1 cellular context compared by ENCODE assay signal in genomic region chr7:35537067-35538023, GRCh38.
A peak's percentile ranks its signal among the peaks of the same experiment; 100 is the strongest.
TF ChIP-seq lines count a peak whose summit lies in the region.

No MANE protein-coding gene starts in this region.

TF ChIP-seq in HepG2, 621 proteins besides CTCF, POLR2A, EP300 and RAD21 (continued from another document and continues in another):
- TF ChIP-seq ERF (CRISPR knock-in tag; IDR thresholded peaks at IDR 0.05) (0 out of 2 replicates have a peak, but pooled peaks have one; percentile 32), ZNF616 (CRISPR knock-in tag; IDR thresholded peaks at IDR 0.05; ENCODE audit: low read depth) (no peak), ZBTB7A (CRISPR knock-in tag; IDR thresholded peaks at IDR 0.05) (no peak), NFE2L1 (CRISPR knock-in tag; IDR thresholded peaks at IDR 0.05; ENCODE audit: borderline replicate concordance) (no peak), ZFP36 (IDR thresholded peaks at IDR 0.05; ENCODE audit: borderline replicate concordance, low read depth, low read length, partially characterized antibody) (no peak), ZNF720 (CRISPR knock-in tag; IDR thresholded peaks at IDR 0.05) (no peak), ZBED4 (CRISPR knock-in tag; IDR thresholded peaks at IDR 0.05; ENCODE audit: borderline replicate concordance) (peak; percentile 61; the same call in 1 of the 2 replicates), MAFG (CRISPR knock-in tag; IDR thresholded peaks at IDR 0.05) (no peak), EED (CRISPR knock-in tag; IDR thresholded peaks at IDR 0.05) (no peak; the same call in 1 of the 2 replicates), MAX (IDR thresholded peaks at IDR 0.05) (peak; percentile 40; the same call in 1 of the 2 replicates), ZNF780A (CRISPR knock-in tag; IDR thresholded peaks at IDR 0.05) (no peak), MBD4 (IDR thresholded peaks at IDR 0.05; ENCODE audit: borderline replicate concordance, low read length) (no peak), ZNF567 (CRISPR knock-in tag; IDR thresholded peaks at IDR 0.05; ENCODE audit: borderline replicate concordance) (no peak), ZNF619 (CRISPR knock-in tag; IDR thresholded peaks at IDR 0.05) (no peak), ZNF773 (CRISPR knock-in tag; IDR thresholded peaks at IDR 0.05; ENCODE audit: borderline replicate concordance) (no peak), TCF7L2 (IDR thresholded peaks at IDR 0.05; ENCODE audit: low read depth, low read length) (no peak), ZNF674 (CRISPR knock-in tag; IDR thresholded peaks at IDR 0.05; ENCODE audit: low read depth) (no peak), SRSF4 (IDR thresholded peaks at IDR 0.05; ENCODE audit: low read depth, low read length, poor library complexity, severe bottlenecking) (no peak), YEATS4 (CRISPR knock-in tag; IDR thresholded peaks at IDR 0.05; ENCODE audit: borderline replicate concordance) (no peak), ZNF510 (CRISPR knock-in tag; IDR thresholded peaks at IDR 0.05; ENCODE audit: low read depth) (no peak), ARID4A (CRISPR knock-in tag; IDR thresholded peaks at IDR 0.05; ENCODE audit: borderline replicate concordance) (peak; percentile 30; the same call in 1 of the 2 replicates), PRPF4 (IDR thresholded peaks at IDR 0.05; ENCODE audit: low read depth, low read length, poor library complexity, severe bottlenecking) (no peak), SRF (IDR thresholded peaks at IDR 0.05; ENCODE audit: low read depth, low read length) (no peak), HOXD1 (CRISPR knock-in tag; IDR thresholded peaks at IDR 0.05) (no peak), ZNF644 (CRISPR knock-in tag; IDR thresholded peaks at IDR 0.05; ENCODE audit: low read depth) (no peak), ZNF792 (CRISPR knock-in tag; IDR thresholded peaks at IDR 0.05) (peak; percentile 41; the same call in 1 of the 2 replicates), POLR2AphosphoS5 (IDR thresholded peaks at IDR 0.05; ENCODE audit: low read depth, low read length) (no peak), ASH2L (IDR thresholded peaks at IDR 0.05; ENCODE audit: insufficient read length, low read depth, low read length) (no peak), ZNF605 (CRISPR knock-in tag; IDR thresholded peaks at IDR 0.05) (no peak), GATAD2A (CRISPR knock-in tag; IDR thresholded peaks at IDR 0.05) (0 out of 2 replicates have a peak, but pooled peaks have one; percentile 21), PHF8 (CRISPR knock-in tag; IDR thresholded peaks at IDR 0.05) (no peak), ZMAT3 (CRISPR knock-in tag; conservative IDR thresholded peaks at IDR 0.05) (no peak), ZNF431 (CRISPR knock-in tag; IDR thresholded peaks at IDR 0.05; ENCODE audit: borderline replicate concordance, low read depth) (no peak), ZNF337 (CRISPR knock-in tag; IDR thresholded peaks at IDR 0.05; ENCODE audit: borderline replicate concordance, low read depth) (no peak), ZNF761 (CRISPR knock-in tag; conservative IDR thresholded peaks at IDR 0.05) (no peak), THYN1 (CRISPR knock-in tag; IDR thresholded peaks at IDR 0.05; ENCODE audit: borderline replicate concordance, low read depth) (no peak), ARID5B (CRISPR knock-in tag; IDR thresholded peaks at IDR 0.05) (0 out of 2 replicates have a peak, but pooled peaks have one; percentile 26), ZNF747 (CRISPR knock-in tag; IDR thresholded peaks at IDR 0.05; ENCODE audit: borderline replicate concordance) (no peak), ZNF660 (CRISPR knock-in tag; IDR thresholded peaks at IDR 0.05; ENCODE audit: borderline replicate concordance, low read depth) (no peak), MED1 (CRISPR knock-in tag; IDR thresholded peaks at IDR 0.05) (no peak), SIX1 (CRISPR knock-in tag; IDR thresholded peaks at IDR 0.05; ENCODE audit: borderline replicate concordance) (no peak), PCBP2 (optimal IDR thresholded peaks at IDR 0.05; ENCODE audit: low read depth, low read length, poor library complexity, severe bottlenecking) (no peak)
- TF ChIP-seq, protein P1, sequence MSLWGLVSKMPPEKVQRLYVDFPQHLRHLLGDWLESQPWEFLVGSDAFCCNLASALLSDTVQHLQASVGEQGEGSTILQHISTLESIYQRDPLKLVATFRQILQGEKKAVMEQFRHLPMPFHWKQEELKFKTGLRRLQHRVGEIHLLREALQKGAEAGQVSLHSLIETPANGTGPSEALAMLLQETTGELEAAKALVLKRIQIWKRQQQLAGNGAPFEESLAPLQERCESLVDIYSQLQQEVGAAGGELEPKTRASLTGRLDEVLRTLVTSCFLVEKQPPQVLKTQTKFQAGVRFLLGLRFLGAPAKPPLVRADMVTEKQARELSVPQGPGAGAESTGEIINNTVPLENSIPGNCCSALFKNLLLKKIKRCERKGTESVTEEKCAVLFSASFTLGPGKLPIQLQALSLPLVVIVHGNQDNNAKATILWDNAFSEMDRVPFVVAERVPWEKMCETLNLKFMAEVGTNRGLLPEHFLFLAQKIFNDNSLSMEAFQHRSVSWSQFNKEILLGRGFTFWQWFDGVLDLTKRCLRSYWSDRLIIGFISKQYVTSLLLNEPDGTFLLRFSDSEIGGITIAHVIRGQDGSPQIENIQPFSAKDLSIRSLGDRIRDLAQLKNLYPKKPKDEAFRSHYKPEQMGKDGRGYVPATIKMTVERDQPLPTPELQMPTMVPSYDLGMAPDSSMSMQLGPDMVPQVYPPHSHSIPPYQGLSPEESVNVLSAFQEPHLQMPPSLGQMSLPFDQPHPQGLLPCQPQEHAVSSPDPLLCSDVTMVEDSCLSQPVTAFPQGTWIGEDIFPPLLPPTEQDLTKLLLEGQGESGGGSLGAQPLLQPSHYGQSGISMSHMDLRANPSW (CRISPR knock-in tag; IDR thresholded peaks at IDR 0.05; ENCODE audit: borderline replicate concordance), result no peak
- TF ChIP-seq, protein P2, sequence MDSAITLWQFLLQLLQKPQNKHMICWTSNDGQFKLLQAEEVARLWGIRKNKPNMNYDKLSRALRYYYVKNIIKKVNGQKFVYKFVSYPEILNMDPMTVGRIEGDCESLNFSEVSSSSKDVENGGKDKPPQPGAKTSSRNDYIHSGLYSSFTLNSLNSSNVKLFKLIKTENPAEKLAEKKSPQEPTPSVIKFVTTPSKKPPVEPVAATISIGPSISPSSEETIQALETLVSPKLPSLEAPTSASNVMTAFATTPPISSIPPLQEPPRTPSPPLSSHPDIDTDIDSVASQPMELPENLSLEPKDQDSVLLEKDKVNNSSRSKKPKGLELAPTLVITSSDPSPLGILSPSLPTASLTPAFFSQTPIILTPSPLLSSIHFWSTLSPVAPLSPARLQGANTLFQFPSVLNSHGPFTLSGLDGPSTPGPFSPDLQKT (CRISPR knock-in tag; IDR thresholded peaks at IDR 0.05; ENCODE audit: borderline replicate concordance), result no peak
- TF ChIP-seq, protein P3, sequence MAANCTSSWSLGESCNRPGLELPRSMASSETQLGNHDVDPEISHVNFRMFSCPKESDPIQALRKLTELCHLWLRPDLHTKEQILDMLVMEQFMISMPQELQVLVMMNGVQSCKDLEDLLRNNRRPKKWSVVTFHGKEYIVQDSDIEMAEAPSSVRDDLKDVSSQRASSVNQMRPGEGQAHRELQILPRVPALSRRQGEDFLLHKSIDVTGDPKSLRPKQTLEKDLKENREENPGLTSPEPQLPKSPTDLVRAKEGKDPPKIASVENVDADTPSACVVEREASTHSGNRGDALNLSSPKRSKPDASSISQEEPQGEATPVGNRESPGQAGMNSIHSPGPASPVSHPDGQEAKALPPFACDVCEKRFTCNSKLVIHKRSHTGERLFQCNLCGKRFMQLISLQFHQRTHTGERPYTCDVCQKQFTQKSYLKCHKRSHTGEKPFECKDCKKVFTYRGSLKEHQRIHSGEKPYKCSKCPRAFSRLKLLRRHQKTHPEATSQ (CRISPR knock-in tag; IDR thresholded peaks at IDR 0.05; ENCODE audit: borderline replicate concordance), result no peak
- TF ChIP-seq, protein P4, sequence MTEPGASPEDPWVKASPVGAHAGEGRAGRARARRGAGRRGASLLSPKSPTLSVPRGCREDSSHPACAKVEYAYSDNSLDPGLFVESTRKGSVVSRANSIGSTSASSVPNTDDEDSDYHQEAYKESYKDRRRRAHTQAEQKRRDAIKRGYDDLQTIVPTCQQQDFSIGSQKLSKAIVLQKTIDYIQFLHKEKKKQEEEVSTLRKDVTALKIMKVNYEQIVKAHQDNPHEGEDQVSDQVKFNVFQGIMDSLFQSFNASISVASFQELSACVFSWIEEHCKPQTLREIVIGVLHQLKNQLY (CRISPR knock-in tag; IDR thresholded peaks at IDR 0.05), result no peak
- TF ChIP-seq, protein P5, sequence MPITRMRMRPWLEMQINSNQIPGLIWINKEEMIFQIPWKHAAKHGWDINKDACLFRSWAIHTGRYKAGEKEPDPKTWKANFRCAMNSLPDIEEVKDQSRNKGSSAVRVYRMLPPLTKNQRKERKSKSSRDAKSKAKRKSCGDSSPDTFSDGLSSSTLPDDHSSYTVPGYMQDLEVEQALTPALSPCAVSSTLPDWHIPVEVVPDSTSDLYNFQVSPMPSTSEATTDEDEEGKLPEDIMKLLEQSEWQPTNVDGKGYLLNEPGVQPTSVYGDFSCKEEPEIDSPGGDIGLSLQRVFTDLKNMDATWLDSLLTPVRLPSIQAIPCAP (CRISPR knock-in tag; IDR thresholded peaks at IDR 0.05; ENCODE audit: low read depth), result no peak
